In genomic region chr12:12266873-12267634, GRCh38 we compare ENCODE assay signal across 8 cellular contexts. TPM values are rescaled to one million over a fixed set of nuclear protein-coding genes. Genes with fewer than 3 reads are reported as not detected.
DNase-seq lines count a peak whose midpoint lies in the region; ATAC-seq, FAIRE-seq and TF ChIP-seq lines count a peak whose summit lies in the region.

Gene LRP6 (minus strand): TSS chr12:12267044. CDS start chr12:12266735, 309 bp downstream.

- intact Hi-C loops in A673 (cut with micrococcal nuclease; ENCODE audit: unreplicated experiment) = loop anchor here (5.0 to 10.0 kb wide), 2 partner anchors 60 to 122 kb away; no protein-coding TSS in a partner anchor
- intact Hi-C loops in kidney (cut with DNase I) = no loop called here

- peak within 1 kb of the TSS; percentile 90 for H3K4me3 ChIP-seq in A673 (ENCODE audit: low read depth, low read length, poor library complexity, severe bottlenecking)
- peak within 1 kb of the TSS; percentile 78 to 93 for H3K4me3 ChIP-seq in kidney (ENCODE audit: low read length in 2 of 2)

- H3K9me3 ChIP-seq in A673 (ENCODE audit: low read depth, low read length, poor library complexity, severe bottlenecking) (no peaks in the 10 kb centered on the region), kidney (ENCODE audit: control insufficient read depth in 1 of 2, low read length in 2 of 2) (no peaks in the 10 kb centered on the region)

- TF ChIP-seq CTCF in A673 (conservative IDR thresholded peaks at IDR 0.05; ENCODE audit: low read depth, low read length) = no peak
- no peak for TF ChIP-seq CTCF in kidney (IDR thresholded peaks at IDR 0.05; ENCODE audit: borderline replicate concordance, extremely low read depth, insufficient read depth)

- BruUV-seq in A673 (replicated peaks; lab: Mats Ljungman, UMichigan) = no TSS peak

- H3K4me1 ChIP-seq in A673 (ENCODE audit: insufficient read depth, low read length, poor library complexity, severe bottlenecking) = peaks cover 16% of the 10 kb centered on the region
- peaks cover 0 to 8% of the 10 kb centered on the region in 2 donors for H3K4me1 ChIP-seq in kidney (ENCODE audit: control insufficient read depth in 1 of 2, insufficient read depth in 1 of 2, low read depth in 1 of 2, low read length in 2 of 2)

- H3K27ac ChIP-seq in A673 (ENCODE audit: low read depth, low read length, poor library complexity, severe bottlenecking) (peak within 1 kb of the TSS; percentile 100), kidney (ENCODE audit: low read depth in 2 of 2, low read length in 2 of 2) (peak within 1 kb of the TSS; percentile 100)

- POLR2A ChIA-PET in A673 (lab: Charles Lee; ENCODE audit: low non-redundant PET) = interaction anchor here (0.6 to 1.0 kb wide), 4 partner anchors 26 to 94 kb away, joined by 3 to 4 read pairs (median 4); no protein-coding TSS in a partner anchor

- H3K36me3 ChIP-seq in A673 (ENCODE audit: insufficient read depth, low read length, poor library complexity, severe bottlenecking) (no peaks in the 10 kb centered on the region), kidney (ENCODE audit: control insufficient read depth in 1 of 2, insufficient read depth in 2 of 2, low read length in 2 of 2) (no peaks in the 10 kb centered on the region)

- ATAC-seq in GM18909 (IDR thresholded peaks at IDR 0.05; ENCODE audit: poor library complexity, unreplicated experiment) = peak; percentile 88
- peak; percentile 80 for ATAC-seq in HG03159 (IDR thresholded peaks at IDR 0.05; ENCODE audit: unreplicated experiment)

- peak within 1 kb of the TSS; percentile 86 to 94 for H3K9ac ChIP-seq in kidney (ENCODE audit: low read length in 2 of 2)

- FAIRE-seq in kidney (lab: Jason Lieb, UNC) = no peak

- DNase-seq in A673 (ENCODE audit: low spot score) (peak; percentile 97), NCI-H2227 (lab: John Stamatoyannopoulos, UW; ENCODE audit: unreplicated experiment) (peak; percentile 93), cerebellum (ENCODE audit: low spot score) (peak; percentile 88), kidney (peak; percentile 96)
- peak; percentile 67 for DNase-seq in activated CD4-positive, alpha-beta T cell treated with anti-CD3 and anti-CD28 coated beads for 1 hour
- peak; percentile 53 to 80 (median 68) for DNase-seq in stimulated activated CD4-positive, alpha-beta T cell treated with anti-CD3 and anti-CD28 coated beads, Interleukin-12 subunit alpha, Interleukin-12 subunit beta, amount 100 ng/mL, for 48 hours (ENCODE audit: low read depth in 2 of 3, low spot score in 1 of 3)

- CTCF ChIA-PET in A673 (lab: Charles Lee) = interaction anchor here (1.2 kb wide), 1 partner anchor 15 kb away, joined by 3 read pairs; no protein-coding TSS in a partner anchor

- no peaks in the 10 kb centered on the region for H3K27me3 ChIP-seq in A673 (replicated peaks; ENCODE audit: insufficient read depth, low read depth, low read length, poor library complexity)

RNA-seq across cellular contexts. Expression of gene LRP6, which starts in this region (rescaled TPM):
- total RNA-seq in A673 (2021) = 97.4 and 108 TPM in 2 replicates
- 68.2 TPM for total RNA-seq in cerebellum
- 44.1 TPM for total RNA-seq in kidney
- polyA plus RNA-seq in kidney (ENCODE audit: insufficient read depth, low read depth, low replicate concordance) = 7.5 TPM

Comparison
In these comparisons a context has a peak if more than half of its experiments do, and no peak if none do; other contexts are left out.
1. Peak in every context shown above with its lines: DNase-seq, ATAC-seq, H3K4me3 ChIP-seq and H3K27ac ChIP-seq.